11 cellular contexts compared by ENCODE assay signal in the genomic region with DNA sequence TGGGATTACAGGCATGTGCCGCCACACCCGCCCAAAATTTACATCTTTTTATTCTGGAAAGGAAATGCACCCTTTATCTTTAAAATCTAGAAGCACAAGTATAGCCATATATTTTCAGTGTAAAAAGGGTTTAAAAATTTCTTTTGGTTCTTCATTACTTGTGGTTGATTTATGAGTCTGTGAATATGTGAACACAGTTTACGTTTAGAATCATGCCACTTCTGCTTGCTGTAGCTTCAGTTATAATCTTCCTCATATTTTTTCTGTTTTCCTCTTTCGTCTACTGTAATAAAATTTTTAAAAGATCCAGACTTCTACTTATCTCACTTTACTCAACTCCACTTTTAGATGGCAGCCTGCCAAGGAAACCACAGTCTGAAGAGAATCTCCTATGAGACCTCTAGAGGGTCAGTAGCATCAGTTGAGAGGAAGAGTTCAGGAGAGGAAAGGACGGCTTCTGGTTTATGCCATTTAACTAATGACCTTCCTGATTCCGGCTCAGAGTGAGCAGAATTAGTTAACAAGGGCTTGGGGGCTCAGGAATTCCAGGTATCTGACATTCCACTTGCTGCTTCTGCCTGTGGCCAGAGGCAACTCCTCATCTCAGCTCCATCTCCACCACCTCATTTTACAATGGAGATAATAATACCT. TPM values are rescaled to one million over a fixed set of nuclear protein-coding genes. Genes with fewer than 3 reads are reported as not detected.
DNase-seq lines count a peak whose midpoint lies in the region; ATAC-seq, FAIRE-seq and TF ChIP-seq lines count a peak whose summit lies in the region.
"Had no signal": no experiment of that assay in that cellular context is flagged by ENCODE, and none has a peak within 500 bp of the region (broad histone marks: within the 10 kb centered on the region; RNA-seq: fewer than 3 reads in every experiment).

No MANE protein-coding gene starts in this region.

- no peak overlapping the region for H3K27ac ChIP-seq in K562 (ENCODE audit: extremely low read depth, low read depth, low read length)
- H3K27ac ChIP-seq: 22Rv1 had no signal

- H3K27me3 Mint-ChIP-seq in nephron (ENCODE audit: low read depth), result peaks cover 5% of the 10 kb centered on the region
- H3K27me3 Mint-ChIP-seq in activated CD8-positive, alpha-beta T cell treated with anti-CD3 and anti-CD28 coated beads for 36 hours, result peaks cover 14% of the 10 kb centered on the region

- intact Hi-C loops in K562 (cut with micrococcal nuclease) (no loop called here), left colon (cut with DNase I, micrococcal nuclease) (no loop called here)
- intact Hi-C loops in activated CD8-positive, alpha-beta T cell treated with anti-CD3 and anti-CD28 coated beads for 36 hours (cut with micrococcal nuclease), result no loop called here

- no peaks in the 10 kb centered on the region for H3K4me1 ChIP-seq in K562 (replicated peaks in 1 of 2; ENCODE audit: control insufficient read depth in 2 of 2, insufficient read depth in 2 of 2, low read length in 2 of 2)

- H3K4me3 ChIP-seq in K562, result no peak overlapping the region

- no peak for TF ChIP-seq EP300 in K562 (IDR thresholded peaks at IDR 0.05; ENCODE audit: low read length)

- peak overlapping the region; percentile 17 to 57 (median 39) for H3K27ac Mint-ChIP-seq in nephron
- H3K27ac Mint-ChIP-seq in activated CD8-positive, alpha-beta T cell treated with anti-CD3 and anti-CD28 coated beads for 36 hours, result no peak overlapping the region
- H3K27ac Mint-ChIP-seq: activated naive CD4-positive, alpha-beta T cell treated with anti-CD3 and anti-CD28 coated beads, Interleukin-2, amount 50 U/mL, for 72 hours had no signal

- BruUV-seq in K562 (replicated peaks; lab: Mats Ljungman, UMichigan), result no TSS peak

- no peaks in the 10 kb centered on the region for H3K9me1 ChIP-seq in K562 (ENCODE audit: control insufficient read depth, insufficient read depth, low read length)

- H3K36me3 Mint-ChIP-seq in nephron (ENCODE audit: low read depth), result no peaks in the 10 kb centered on the region
- H3K36me3 Mint-ChIP-seq in activated CD8-positive, alpha-beta T cell treated with anti-CD3 and anti-CD28 coated beads for 36 hours (ENCODE audit: low read depth), result no peaks in the 10 kb centered on the region
- H3K36me3 Mint-ChIP-seq: activated naive CD4-positive, alpha-beta T cell treated with anti-CD3 and anti-CD28 coated beads, Interleukin-2, amount 50 U/mL, for 72 hours had no signal

- ATAC-seq in K562, result no peak
- ATAC-seq in activated CD8-positive, alpha-beta T cell treated with anti-CD3 and anti-CD28 coated beads for 36 hours, result no peak
- ATAC-seq in HG03342 (IDR thresholded peaks at IDR 0.05; ENCODE audit: unreplicated experiment), result no peak
- no peak for ATAC-seq in left colon
- ATAC-seq: activated naive CD4-positive, alpha-beta T cell treated with anti-CD3 and anti-CD28 coated beads, Interleukin-2, amount 50 U/mL, for 72 hours had no signal

- TF ChIP-seq POLR2A in K562 (conservative IDR thresholded peaks at IDR 0.05), result no peak

- no peak for TF ChIP-seq RAD21 in K562 (CRISPR knock-in tag; conservative IDR thresholded peaks at IDR 0.05 in 1 of 2, IDR thresholded peaks at IDR 0.05 in 1 of 2)

- POLR2A ChIA-PET in K562 (lab: Yijun Ruan, JAX), result no interaction called here
- POLR2A ChIA-PET in activated CD8-positive, alpha-beta T cell treated with anti-CD3 and anti-CD28 coated beads for 36 hours (lab: Charles Lee), result no interaction called here

- H3K9ac ChIP-seq in K562 (ENCODE audit: insufficient read depth in 1 of 2, low read depth in 2 of 2, low read length in 2 of 2), result no peak overlapping the region

- peak overlapping the region in 1 of 3 experiments; percentile 29 for H3K4me3 Mint-ChIP-seq in nephron
- no peak overlapping the region for H3K4me3 Mint-ChIP-seq in activated CD8-positive, alpha-beta T cell treated with anti-CD3 and anti-CD28 coated beads for 36 hours

- no peak overlapping the region for H2AFZ ChIP-seq in K562 (ENCODE audit: low read depth, low read length)

- no peaks in the 10 kb centered on the region for H3K9me3 ChIP-seq in K562 (replicated peaks; ENCODE audit: control insufficient read depth, insufficient read depth, low read depth, low read length)

- no peaks in the 10 kb centered on the region for H3K36me3 ChIP-seq in K562 (ENCODE audit: control insufficient read depth, insufficient read depth, low read length)

- peaks cover 11% of the 10 kb centered on the region for H3K4me1 Mint-ChIP-seq in nephron
- H3K4me1 Mint-ChIP-seq in activated CD8-positive, alpha-beta T cell treated with anti-CD3 and anti-CD28 coated beads for 36 hours (ENCODE audit: low read depth), result no peaks in the 10 kb centered on the region

- FAIRE-seq in K562 (lab: Jason Lieb, UNC), result no peak

- H3K79me2 ChIP-seq in K562 (ENCODE audit: control insufficient read depth, insufficient read depth, low read length), result no peaks in the 10 kb centered on the region

- CTCF ChIA-PET in K562 (lab: Yijun Ruan, JAX; ENCODE audit: low intra/inter-chr PET ratio), result interaction anchor here (0.5 kb wide), 1 partner anchor 15 kb away, joined by 3 read pairs; no protein-coding TSS in a partner anchor
- CTCF ChIA-PET in activated CD8-positive, alpha-beta T cell treated with anti-CD3 and anti-CD28 coated beads for 36 hours (lab: Charles Lee), result interaction anchor here (1.3 to 1.8 kb wide), 2 partner anchors 21 to 489 kb away, joined by 3 read pairs; no protein-coding TSS in a partner anchor

- in situ Hi-C loops in K562 (cut with MboI), result no loop called here

- DNase-seq in DMS 273 (lab: John Stamatoyannopoulos, UW; ENCODE audit: unreplicated experiment) (peak; percentile 48), DMS 273 treated with DMSO at 0.1 percent for 48 hours (lab: John Stamatoyannopoulos, UW) (no peak), NCI-H2227 (lab: John Stamatoyannopoulos, UW; ENCODE audit: unreplicated experiment) (peak; percentile 23), K562 (ENCODE audit: extremely low read depth in 1 of 4, low spot score in 3 of 4) (peak in 1 of 4 experiments; percentile 21), left colon (no peak)
- no peak for DNase-seq in activated CD8-positive, alpha-beta T cell treated with anti-CD3 and anti-CD28 coated beads for 36 hours
- DNase-seq: activated CD4-positive, alpha-beta T cell treated with anti-CD3 and anti-CD28 coated beads for 4 hours had no signal

- no peaks in the 10 kb centered on the region for H3K27me3 ChIP-seq in K562 (ENCODE audit: control insufficient read depth in 2 of 2, insufficient read depth in 2 of 2, low read length in 2 of 2)

- H3K9me3 Mint-ChIP-seq in nephron, result no peaks in the 10 kb centered on the region
- no peaks in the 10 kb centered on the region for H3K9me3 Mint-ChIP-seq in activated CD8-positive, alpha-beta T cell treated with anti-CD3 and anti-CD28 coated beads for 36 hours
- H3K9me3 Mint-ChIP-seq: activated naive CD4-positive, alpha-beta T cell treated with anti-CD3 and anti-CD28 coated beads, Interleukin-2, amount 50 U/mL, for 72 hours had no signal

- H4K20me1 ChIP-seq in K562 (replicated peaks; ENCODE audit: control insufficient read depth, insufficient read depth, low read length), result no peaks in the 10 kb centered on the region

- TF ChIP-seq CTCF in K562 (IDR thresholded peaks at IDR 0.05 in 2 of 3, conservative IDR thresholded peaks at IDR 0.05 in 1 of 3; ENCODE audit: insufficient read depth in 2 of 3, low read depth in 1 of 3, low read length in 3 of 3) (no peak), nephron (IDR thresholded peaks at IDR 0.05; ENCODE audit: unreplicated experiment in 3 of 3) (no peak)
- no peak for TF ChIP-seq CTCF in activated CD8-positive, alpha-beta T cell treated with anti-CD3 and anti-CD28 coated beads for 36 hours (IDR thresholded peaks at IDR 0.05)

- H3K4me2 ChIP-seq in K562 (ENCODE audit: insufficient read depth, low read length), result no peak overlapping the region

- WGBS in K562 (ENCODE audit: insufficient coverage, low coverage, missing lambda C conversion rate), result 2% methylated on average over 6 of the region's 6 CpGs

RNA-seq across cellular contexts. Expression of a gene that starts 21.4 kb away (rescaled TPM):
- total RNA-seq in K562 (2011; cell fraction: chromatin; rRNA removed; ENCODE audit: low replicate concordance), result 0.83 and 1.1 TPM in 2 replicates
- 0.67 and 1.4 TPM in 2 replicates for total RNA-seq in K562 (2011; cell fraction: nucleolus; rRNA removed)
- 1.2 and 3.1 TPM in 2 replicates for total RNA-seq in K562 (2011; cell fraction: nucleoplasm; rRNA removed)
- 1.7 and 1.9 TPM in 2 replicates for total RNA-seq in K562 (2014; rRNA removed)
- total RNA-seq in K562 (2014; rRNA removed; fragmentation: Illumina TruSeq; extraction: Trizol), result 2.4 and 3.2 TPM in 2 replicates
- 2.9 and 3.1 TPM in 2 replicates for total RNA-seq in K562 (2015; rRNA removed; fragmentation: Illumina TruSeq; extraction: Trizol)
- 3.6 and 6.4 TPM in 2 replicates for total RNA-seq in K562 (2021)
- polyA plus RNA-seq in K562 (2011; rRNA removed), result 0.33 and 0.37 TPM in 2 replicates
- polyA plus RNA-seq in K562 (2011; cell fraction: cytosol; rRNA removed), result 0.46 and 1.3 TPM in 2 replicates
- 1.3 and 1.9 TPM in 2 replicates for polyA plus RNA-seq in K562 (2011; cell fraction: nucleus; rRNA removed)
- polyA plus RNA-seq in K562 (2012), result 2.8 and 9.0 TPM in 2 replicates
- polyA plus RNA-seq in K562 (2014; fragmentation: Illumina TruSeq; extraction: Trizol), result 3.9 and 4.0 TPM in 2 replicates
- 1 to 10 TPM in 1 of 2 experiments, under 1 TPM in 1; 0.99 to 1.2 TPM for polyA plus RNA-seq in K562 (2014; fragmentation: Nextera tagmentation; extraction: Ambion mirVana)
- 1.8 and 2.1 TPM in 2 replicates for polyA plus RNA-seq in K562 (2014; rRNA removed)
- 1.1 and 1.2 TPM in 2 replicates for polyA minus RNA-seq in K562 (2011; rRNA and poly(A)+ RNA removed)
- 1.5 TPM in 1 of 2 replicates, not detected in the other for polyA minus RNA-seq in K562 (2011; cell fraction: cytosol; rRNA and poly(A)+ RNA removed)
- polyA minus RNA-seq in K562 (2011; cell fraction: nucleus; rRNA and poly(A)+ RNA removed), result 1.9 and 2.1 TPM in 2 replicates
- total RNA-seq in activated CD8-positive, alpha-beta T cell treated with anti-CD3 and anti-CD28 coated beads for 36 hours, result 1 to 10 TPM; 1.2 to 1.5 TPM
- 1 to 10 TPM; 1.8 to 2.4 TPM for total RNA-seq in left colon

Comparison
In these comparisons a context has a peak if more than half of its experiments do, and no peak if none do; other contexts are left out.
1. DNase-seq: peak in DMS 273 (single experiment) and NCI-H2227 (single experiment); none in DMS 273 treated with DMSO at 0.1 percent for 48 hours (single experiment), activated CD8-positive, alpha-beta T cell treated with anti-CD3 and anti-CD28 coated beads for 36 hours (single experiment) and left colon (0 of 2).